ENCODE assay signal across 25 cellular contexts in the genomic region with DNA sequence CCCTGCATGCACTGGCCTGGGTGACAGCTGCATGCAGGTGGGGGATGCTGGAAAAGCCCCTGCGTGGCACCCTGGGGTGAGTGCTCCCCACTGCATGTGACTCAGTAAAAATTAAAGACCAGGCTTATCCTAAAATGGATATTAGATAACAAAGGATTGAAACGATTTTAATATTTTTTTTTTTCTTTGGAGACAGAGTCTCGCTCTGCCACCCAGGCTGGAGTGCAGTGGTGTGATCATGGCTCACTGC.
DNase-seq lines count a peak whose midpoint lies in the region; ATAC-seq, FAIRE-seq and TF ChIP-seq lines count a peak whose summit lies in the region.
"Had no signal": no experiment of that assay in that cellular context is flagged by ENCODE, and none has a peak within 500 bp of the region (broad histone marks: within the 10 kb centered on the region; RNA-seq: fewer than 3 reads in every experiment).

No MANE protein-coding gene starts in this region.

- no peak for TF ChIP-seq POLR2A in K562 (conservative IDR thresholded peaks at IDR 0.05)
- TF ChIP-seq POLR2A in vagina (IDR thresholded peaks at IDR 0.05): no peak

- BruUV-seq in K562 (replicated peaks; lab: Mats Ljungman, UMichigan): no TSS peak

- FAIRE-seq in K562 (lab: Jason Lieb, UNC) (no peak), kidney (lab: Jason Lieb, UNC) (no peak)
- FAIRE-seq: A204.1, D721Med, G401.6, GM12891, GM19239 had no signal

- in situ Hi-C loops in K562 (cut with MboI): no loop called here

- WGBS in K562 (ENCODE audit: insufficient coverage, low coverage, missing lambda C conversion rate): 3% methylated on average over 3 of the region's 3 CpGs

- H3K36me3 ChIP-seq in K562 (ENCODE audit: control insufficient read depth, insufficient read depth, low read length): no peaks in the 10 kb centered on the region
- no peaks in the 10 kb centered on the region for H3K36me3 ChIP-seq in kidney (ENCODE audit: control insufficient read depth in 1 of 2, insufficient read depth in 2 of 2, low read length in 2 of 2)
- no peaks in the 10 kb centered on the region for H3K36me3 ChIP-seq in osteoblast (ENCODE audit: insufficient read depth, low read length)
- H3K36me3 ChIP-seq in vagina: no peaks in the 10 kb centered on the region
- H3K36me3 ChIP-seq: BE2C, BLaER1 had no signal

- no peak overlapping the region for H3K4me3 Mint-ChIP-seq in chondrocyte (ENCODE audit: unreplicated experiment)
- no peak overlapping the region for H3K4me3 Mint-ChIP-seq in mesothelial cell of epicardium
- H3K4me3 Mint-ChIP-seq: CD14-positive monocyte; CD4-positive, alpha-beta memory T cell; CD4-positive, CD25-positive, alpha-beta regulatory T cell; CD8-positive, alpha-beta memory T cell had no signal

- H3K4me2 ChIP-seq in K562 (ENCODE audit: insufficient read depth, low read length) (no peak overlapping the region), osteoblast (ENCODE audit: insufficient read depth, low read length) (no peak overlapping the region)
- H3K4me2 ChIP-seq: BLaER1 had no signal

- peaks cover 4% of the 10 kb centered on the region for H3K27me3 Mint-ChIP-seq in chondrocyte (ENCODE audit: low read depth)
- H3K27me3 Mint-ChIP-seq in mesothelial cell of epicardium (ENCODE audit: low read depth): peaks cover 14% of the 10 kb centered on the region

- ATAC-seq in K562: no peak

- H3K36me3 Mint-ChIP-seq in chondrocyte (ENCODE audit: low read depth) (no peaks in the 10 kb centered on the region), mesothelial cell of epicardium (no peaks in the 10 kb centered on the region)
- H3K36me3 Mint-ChIP-seq: CD14-positive monocyte; CD4-positive, alpha-beta memory T cell; CD4-positive, CD25-positive, alpha-beta regulatory T cell; CD8-positive, alpha-beta memory T cell had no signal

- H3K4me3 ChIP-seq in K562 (no peak overlapping the region), kidney (ENCODE audit: low read length in 2 of 2) (no peak overlapping the region), osteoblast (ENCODE audit: insufficient read depth, low read length) (no peak overlapping the region), vagina (no peak overlapping the region)
- H3K4me3 ChIP-seq: BLaER1 had no signal

- H3K9ac ChIP-seq in K562 (ENCODE audit: insufficient read depth in 1 of 2, low read depth in 2 of 2, low read length in 2 of 2) (no peak overlapping the region), kidney (ENCODE audit: low read length in 2 of 2) (no peak overlapping the region)
- H3K9ac ChIP-seq: BLaER1 had no signal

- TF ChIP-seq EP300 in K562 (IDR thresholded peaks at IDR 0.05; ENCODE audit: low read length): no peak

- H3K27ac Mint-ChIP-seq in chondrocyte (ENCODE audit: unreplicated experiment) (no peak overlapping the region), mesothelial cell of epicardium (no peak overlapping the region)
- H3K27ac Mint-ChIP-seq: CD4-positive, alpha-beta memory T cell; CD4-positive, CD25-positive, alpha-beta regulatory T cell; CD8-positive, alpha-beta memory T cell had no signal

- no peak for TF ChIP-seq CTCF in K562 (IDR thresholded peaks at IDR 0.05 in 2 of 3, conservative IDR thresholded peaks at IDR 0.05 in 1 of 3; ENCODE audit: insufficient read depth in 2 of 3, low read depth in 1 of 3, low read length in 3 of 3)
- TF ChIP-seq CTCF in chondrocyte (IDR thresholded peaks at IDR 0.05): no peak
- TF ChIP-seq CTCF in kidney (IDR thresholded peaks at IDR 0.05; ENCODE audit: borderline replicate concordance, extremely low read depth, insufficient read depth): no peak
- no peak for TF ChIP-seq CTCF in osteoblast (IDR thresholded peaks at IDR 0.05; ENCODE audit: extremely low read depth, low read depth, low read length)
- TF ChIP-seq CTCF in mesothelial cell of epicardium (IDR thresholded peaks at IDR 0.05; ENCODE audit: unreplicated experiment): no peak
- TF ChIP-seq CTCF in vagina (IDR thresholded peaks at IDR 0.05): no peak

- H2AFZ ChIP-seq in K562 (ENCODE audit: low read depth, low read length) (no peak overlapping the region), osteoblast (ENCODE audit: low read length) (no peak overlapping the region)

- POLR2A ChIA-PET in K562 (lab: Yijun Ruan, JAX): no interaction called here

- H3K9me1 ChIP-seq in K562 (ENCODE audit: control insufficient read depth, insufficient read depth, low read length): no peaks in the 10 kb centered on the region

- peaks cover 8% of the 10 kb centered on the region for H3K4me1 Mint-ChIP-seq in chondrocyte (ENCODE audit: low read depth)
- peaks cover 8% of the 10 kb centered on the region for H3K4me1 Mint-ChIP-seq in mesothelial cell of epicardium
- H3K4me1 Mint-ChIP-seq: CD14-positive monocyte; CD4-positive, alpha-beta memory T cell; CD4-positive, CD25-positive, alpha-beta regulatory T cell; CD8-positive, alpha-beta memory T cell had no signal

- H4K20me1 ChIP-seq in K562 (replicated peaks; ENCODE audit: control insufficient read depth, insufficient read depth, low read length) (no peaks in the 10 kb centered on the region), osteoblast (ENCODE audit: insufficient read depth, low read length) (no peaks in the 10 kb centered on the region)
- H4K20me1 ChIP-seq: BLaER1 had no signal

- H3K79me2 ChIP-seq in K562 (ENCODE audit: control insufficient read depth, insufficient read depth, low read length): no peaks in the 10 kb centered on the region
- no peaks in the 10 kb centered on the region for H3K79me2 ChIP-seq in osteoblast (ENCODE audit: insufficient read depth, low read length)

- DNase-seq in K562 (ENCODE audit: extremely low read depth in 1 of 4, low spot score in 3 of 4): no peak
- DNase-seq in chondrocyte (ENCODE audit: low spot score): peak; percentile 44
- peak; percentile 10 for DNase-seq in kidney
- DNase-seq in osteoblast (ENCODE audit: insufficient read length, low spot score, missing footprints): peak; percentile 53
- DNase-seq in dedifferentiated amniotic fluid mesenchymal stem cell (ENCODE audit: extremely low spot score): no peak
- DNase-seq in hippocampal formation (lab: John Stamatoyannopoulos, UW): no peak
- no peak for DNase-seq in mesothelial cell of epicardium (ENCODE audit: low spot score in 2 of 2, unreplicated experiment in 2 of 2)
- no peak for DNase-seq in vagina (ENCODE audit: extremely low spot score in 2 of 2)
- DNase-seq: 8988T; ACHN; BE2C; C1 segment of cervical spinal cord; CD4-positive, alpha-beta memory T cell; CD4-positive, CD25-positive, alpha-beta regulatory T cell; CD8-positive, alpha-beta memory T cell; COR-L47; DMS79 treated with DMSO at 0.1 percent for 48 hours; GF-D8 had no signal

- no peaks in the 10 kb centered on the region for H3K9me3 Mint-ChIP-seq in chondrocyte (ENCODE audit: low read depth)
- H3K9me3 Mint-ChIP-seq in mesothelial cell of epicardium: no peaks in the 10 kb centered on the region
- H3K9me3 Mint-ChIP-seq: CD14-positive monocyte had no signal

- H3K9me3 ChIP-seq in K562 (replicated peaks; ENCODE audit: control insufficient read depth, insufficient read depth, low read depth, low read length) (no peaks in the 10 kb centered on the region), kidney (ENCODE audit: control insufficient read depth in 1 of 2, low read length in 2 of 2) (no peaks in the 10 kb centered on the region), osteoblast (ENCODE audit: low read depth, low read length) (no peaks in the 10 kb centered on the region), vagina (no peaks in the 10 kb centered on the region)
- H3K9me3 ChIP-seq: BE2C, BLaER1 had no signal

- H3K27ac ChIP-seq in K562 (ENCODE audit: extremely low read depth, low read depth, low read length): no peak overlapping the region
- H3K27ac ChIP-seq in kidney (ENCODE audit: low read depth in 2 of 2, low read length in 2 of 2): no peak overlapping the region
- no peak overlapping the region for H3K27ac ChIP-seq in osteoblast (ENCODE audit: low read depth, low read length)
- H3K27ac ChIP-seq in vagina: no peak overlapping the region
- H3K27ac ChIP-seq: BLaER1 had no signal

- no peak for TF ChIP-seq RAD21 in K562 (CRISPR knock-in tag; conservative IDR thresholded peaks at IDR 0.05 in 1 of 2, IDR thresholded peaks at IDR 0.05 in 1 of 2)

- CTCF ChIA-PET in K562 (lab: Yijun Ruan, JAX; ENCODE audit: low intra/inter-chr PET ratio): no interaction called here

- intact Hi-C loops in K562 (cut with micrococcal nuclease) (no loop called here), kidney (cut with DNase I) (no loop called here), vagina (cut with DNase I) (no loop called here)

- H3K4me1 ChIP-seq in K562 (replicated peaks in 1 of 2; ENCODE audit: control insufficient read depth in 2 of 2, insufficient read depth in 2 of 2, low read length in 2 of 2) (no peaks in the 10 kb centered on the region; a peak in 1 of 5 replicates), kidney (ENCODE audit: control insufficient read depth in 1 of 2, insufficient read depth in 1 of 2, low read depth in 1 of 2, low read length in 2 of 2) (no peaks in the 10 kb centered on the region), osteoblast (ENCODE audit: insufficient read depth, low read length) (no peaks in the 10 kb centered on the region), vagina (no peaks in the 10 kb centered on the region)
- H3K4me1 ChIP-seq: BE2C, BLaER1 had no signal

- H3K27me3 ChIP-seq in K562 (ENCODE audit: control insufficient read depth in 2 of 2, insufficient read depth in 2 of 2, low read length in 2 of 2) (peaks cover 0 to 11% of the 10 kb centered on the region in 2 experiments; a peak in 2 of 5 replicates), osteoblast (ENCODE audit: insufficient read depth, low read length) (no peaks in the 10 kb centered on the region), vagina (no peaks in the 10 kb centered on the region)
- H3K27me3 ChIP-seq: BE2C, BLaER1 had no signal

TF ChIP-seq in K562, 482 proteins besides CTCF, POLR2A, EP300 and RAD21 (continues in another document):
- TF ChIP-seq, protein P1, sequence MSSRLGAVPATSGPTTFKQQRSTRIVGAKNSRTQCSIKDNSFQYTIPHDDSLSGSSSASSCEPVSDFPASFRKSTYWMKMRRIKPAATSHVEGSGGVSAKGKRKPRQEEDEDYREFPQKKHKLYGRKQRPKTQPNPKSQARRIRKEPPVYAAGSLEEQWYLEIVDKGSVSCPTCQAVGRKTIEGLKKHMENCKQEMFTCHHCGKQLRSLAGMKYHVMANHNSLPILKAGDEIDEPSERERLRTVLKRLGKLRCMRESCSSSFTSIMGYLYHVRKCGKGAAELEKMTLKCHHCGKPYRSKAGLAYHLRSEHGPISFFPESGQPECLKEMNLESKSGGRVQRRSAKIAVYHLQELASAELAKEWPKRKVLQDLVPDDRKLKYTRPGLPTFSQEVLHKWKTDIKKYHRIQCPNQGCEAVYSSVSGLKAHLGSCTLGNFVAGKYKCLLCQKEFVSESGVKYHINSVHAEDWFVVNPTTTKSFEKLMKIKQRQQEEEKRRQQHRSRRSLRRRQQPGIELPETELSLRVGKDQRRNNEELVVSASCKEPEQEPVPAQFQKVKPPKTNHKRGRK (tag; IDR thresholded peaks at IDR 0.05): peak; percentile 81
- TF ChIP-seq TCF7 (IDR thresholded peaks at IDR 0.05; ENCODE audit: borderline replicate concordance) (no peak), ZNF134 (CRISPR knock-in tag; conservative IDR thresholded peaks at IDR 0.05) (no peak), NFIC (IDR thresholded peaks at IDR 0.05) (no peak)

Comparison
In these comparisons a context has a peak if more than half of its experiments do, and no peak if none do; other contexts are left out.
1. DNase-seq: peak in chondrocyte (single experiment), kidney (single experiment) and osteoblast (single experiment); none in K562 (0 of 4), dedifferentiated amniotic fluid mesenchymal stem cell (single experiment), hippocampal formation (0 of 2), mesothelial cell of epicardium (0 of 2) and vagina (0 of 2).